22 cellular contexts compared by ENCODE assay signal in the genomic region with DNA sequence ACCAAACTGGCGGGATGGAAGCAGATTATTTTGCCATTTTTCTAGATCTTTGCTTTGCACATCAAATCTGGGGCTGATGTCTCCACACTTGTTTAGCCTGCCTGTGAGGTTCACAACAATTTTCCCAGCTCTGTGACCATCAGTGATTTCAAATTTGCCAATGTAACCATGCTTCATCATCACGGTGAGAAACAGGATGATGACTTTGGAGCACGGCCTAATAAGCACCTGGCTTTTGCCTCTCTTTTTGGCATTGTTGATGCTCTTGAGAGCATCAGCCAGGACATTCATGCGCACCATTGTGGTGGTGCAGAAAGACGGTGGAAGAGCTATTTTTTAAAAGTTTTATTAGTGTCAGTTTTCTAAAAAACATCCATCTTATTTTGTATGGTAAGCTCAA.
"Had no signal": no experiment of that assay in that cellular context is flagged by ENCODE, and none has a peak within 500 bp of the region (broad histone marks: within the 10 kb centered on the region; RNA-seq: fewer than 3 reads in every experiment).

No MANE protein-coding gene starts in this region.

- H3K27ac ChIP-seq: coronary artery, heart right ventricle, left lung, lower lobe of right lung, parathyroid adenoma, psoas muscle, right lobe of liver, tibial artery, upper lobe of left lung, uterus had no signal

- H3K36me3 ChIP-seq: uterus had no signal

- DNase-seq: effector CD4-positive, alpha-beta T cell; heart right ventricle; hypothalamus; left lung; lower lobe of right lung; occipital lobe; psoas muscle; retina; right lobe of liver; stimulated activated CD4-positive, alpha-beta T cell treated with anti-CD3 and anti-CD28 coated beads, Interleukin-4, amount 100 ng/mL, for 1 hour; stimulated activated CD8-positive, alpha-beta memory T cell treated with anti-CD3 and anti-CD28 coated beads, Interleukin-4, amount 100 ng/mL, for 48 hours; tibial artery; upper lobe of left lung; uterus had no signal

- H3K4me3 ChIP-seq: coronary artery, heart right ventricle, left lung, lower lobe of right lung, psoas muscle, right lobe of liver, tibial artery, upper lobe of left lung, uterus had no signal

- H3K27me3 Mint-ChIP-seq: memory B cell; stimulated activated memory B cell treated with anti-CD40 and anti-IgM and Interleukin-4, amounts not matched to agents 10 μg/mL and 1 μg/mL and 100 μg/mL, for 72 hours; stimulated activated naive CD8-positive, alpha-beta T cell treated with anti-CD3 and anti-CD28 coated beads, Interleukin-15, Interleukin-2, amounts not matched to agents 100 ng/mL and 50 ng/mL, for 24 hours had no signal

- H3K4me1 Mint-ChIP-seq: memory B cell; mesothelial cell of epicardium; nephron; stimulated activated memory B cell treated with anti-CD40 and anti-IgM and Interleukin-4, amounts not matched to agents 10 μg/mL and 1 μg/mL and 100 μg/mL, for 72 hours had no signal

- H3K27ac Mint-ChIP-seq: memory B cell; mesothelial cell of epicardium; nephron; stimulated activated memory B cell treated with anti-CD40 and anti-IgM and Interleukin-4, amounts not matched to agents 10 μg/mL and 1 μg/mL and 100 μg/mL, for 72 hours had no signal

- H3K4me1 ChIP-seq: left lung, lower lobe of right lung, parathyroid adenoma, psoas muscle, right lobe of liver, upper lobe of left lung, uterus had no signal

- H3K27me3 ChIP-seq: heart right ventricle, left lung, right lobe of liver, tibial artery, upper lobe of left lung, uterus had no signal

- H3K9me3 ChIP-seq: heart right ventricle, left lung, lower lobe of right lung, psoas muscle, right lobe of liver, tibial artery, upper lobe of left lung, uterus had no signal

- H3K4me3 Mint-ChIP-seq: memory B cell; mesothelial cell of epicardium; nephron; stimulated activated memory B cell treated with anti-CD40 and anti-IgM and Interleukin-4, amounts not matched to agents 10 μg/mL and 1 μg/mL and 100 μg/mL, for 72 hours; stimulated activated naive CD8-positive, alpha-beta T cell treated with anti-CD3 and anti-CD28 coated beads, Interleukin-15, Interleukin-2, amounts not matched to agents 100 ng/mL and 50 ng/mL, for 24 hours had no signal

- H3K9me3 Mint-ChIP-seq: nephron; stimulated activated memory B cell treated with anti-CD40 and anti-IgM and Interleukin-4, amounts not matched to agents 10 μg/mL and 1 μg/mL and 100 μg/mL, for 72 hours; stimulated activated naive CD8-positive, alpha-beta T cell treated with anti-CD3 and anti-CD28 coated beads, Interleukin-15, Interleukin-2, amounts not matched to agents 100 ng/mL and 50 ng/mL, for 24 hours had no signal

- ATAC-seq: esophagus mucosa; heart right ventricle; left lung; lower lobe of right lung; psoas muscle; right lobe of liver; stimulated activated memory B cell treated with anti-CD40 and anti-IgM and Interleukin-4, amounts not matched to agents 10 μg/mL and 1 μg/mL and 100 μg/mL, for 72 hours had no signal
